In genomic region chr1:201840055-201840454, GRCh38 we compare ENCODE assay signal across 1 cellular context.
TF ChIP-seq lines count a peak whose summit lies in the region.

No MANE protein-coding gene starts in this region.

TF ChIP-seq in K562, 482 proteins besides CTCF, POLR2A, EP300 and RAD21:
- TF ChIP-seq CBX2 (IDR thresholded peaks at IDR 0.05; ENCODE audit: insufficient read depth, low read length, poor library complexity, severe bottlenecking) (no peak), TEAD4 (IDR thresholded peaks at IDR 0.05; ENCODE audit: low read length) (no peak), TEAD4 (CRISPR knock-in tag; IDR thresholded peaks at IDR 0.05; ENCODE audit: borderline replicate concordance) (no peak), WHSC1 (IDR thresholded peaks at IDR 0.05; ENCODE audit: low read length) (peak; percentile 54)
